1 cellular context compared by ENCODE assay signal in the genomic region with DNA sequence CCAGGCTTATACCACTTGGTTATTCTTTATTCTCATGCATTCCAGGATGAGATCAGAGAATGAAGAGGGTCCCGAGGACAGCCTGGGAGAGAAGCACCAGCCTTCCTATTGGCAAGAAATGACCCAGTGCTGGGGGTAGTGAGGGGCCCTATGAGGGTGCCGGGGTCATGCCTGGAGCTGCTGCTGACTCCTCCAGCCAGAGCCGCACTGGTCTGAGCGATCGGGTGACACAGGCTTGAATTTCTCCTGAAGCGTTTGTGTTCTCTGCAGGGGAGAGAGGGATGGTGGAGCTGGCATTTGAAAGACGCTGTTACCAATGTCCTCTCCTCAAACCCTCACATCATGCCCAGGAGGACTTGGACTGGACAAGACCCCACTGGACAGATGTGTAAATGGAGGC.
TF ChIP-seq lines count a peak whose summit lies in the region.

No MANE protein-coding gene starts in this region.

TF ChIP-seq in GM23338, 12 proteins besides CTCF, POLR2A, EP300 and RAD21:
- no peak for TF ChIP-seq CREB1 (CRISPR knock-in tag; IDR thresholded peaks at IDR 0.05; ENCODE audit: low read depth)
